Comparison of ENCODE assay signal across 11 cellular contexts in the genomic region with DNA sequence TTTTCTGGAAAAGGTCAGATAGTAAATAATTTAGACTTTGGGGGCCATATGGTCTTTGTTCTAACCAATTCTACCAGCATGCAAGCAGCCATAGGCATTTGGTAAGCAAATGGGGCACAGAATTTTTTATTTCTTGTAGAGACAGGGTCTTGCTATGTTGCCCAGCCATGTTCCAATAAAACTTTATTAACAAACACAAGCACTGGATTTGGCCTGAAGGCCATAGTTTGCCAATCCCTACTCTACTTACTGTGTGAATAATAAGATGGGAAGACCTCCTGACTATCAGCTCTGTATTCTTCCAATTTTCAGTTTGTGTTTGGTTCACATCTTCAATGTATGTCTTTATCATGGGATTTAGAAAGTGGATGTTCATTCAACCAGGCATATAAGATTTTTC. TPM values are rescaled to one million over a fixed set of nuclear protein-coding genes. Genes with fewer than 3 reads are reported as not detected.
"Had no signal": no experiment of that assay in that cellular context is flagged by ENCODE, and none has a peak within 500 bp of the region (broad histone marks: within the 10 kb centered on the region; RNA-seq: fewer than 3 reads in every experiment).

No MANE protein-coding gene starts in this region.

- DNase-seq: GM23248, GOT3, H7, H9, HCEC 1CT, HFFc6 had no signal

- H3K9ac ChIP-seq: GM23248 had no signal

- H3K4me1 ChIP-seq: HAP-1 had no signal

- H3K27ac ChIP-seq: GM23248 had no signal

- H2AFZ ChIP-seq: GM23248, GM23338 had no signal

- ATAC-seq: GM23338 had no signal

- H3K4me3 ChIP-seq: GM23248, GM23338, HAP-1 had no signal

- FAIRE-seq: H1, H54 had no signal

- H3K4me2 ChIP-seq: GM23338 had no signal

- H3K36me3 ChIP-seq: HAP-1 had no signal

- H3K9me3 ChIP-seq: HAP-1 had no signal

RNA-seq across cellular contexts. Expression of gene SERP2, which starts 53.0 kb away (rescaled TPM):
- total RNA-seq: H4 had no signal
